14 cellular contexts compared by ENCODE assay signal in the genomic region with DNA sequence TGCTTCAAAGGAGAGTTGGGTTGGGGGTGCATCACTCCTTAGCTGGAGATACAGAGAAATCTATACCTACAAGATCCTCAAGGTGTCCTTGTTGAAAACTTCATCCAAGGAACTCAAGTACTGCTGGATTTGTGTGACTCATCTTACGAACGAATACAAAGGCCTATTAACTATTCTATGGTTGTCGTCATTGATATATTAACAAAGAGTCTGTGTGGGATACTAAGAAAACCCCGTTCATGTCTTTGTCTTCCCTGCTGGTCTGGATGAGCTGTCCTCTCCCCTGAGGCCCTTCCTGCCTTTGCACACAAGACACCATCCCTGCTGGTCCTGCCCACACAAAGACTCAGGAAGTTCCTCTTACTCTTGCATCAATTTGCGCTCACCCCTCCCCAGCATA. TPM values are rescaled to one million over a fixed set of nuclear protein-coding genes. Genes with fewer than 3 reads are reported as not detected.
DNase-seq lines count a peak whose midpoint lies in the region; ATAC-seq and TF ChIP-seq lines count a peak whose summit lies in the region.
"Had no signal": no experiment of that assay in that cellular context is flagged by ENCODE, and none has a peak within 500 bp of the region (broad histone marks: within the 10 kb centered on the region; RNA-seq: fewer than 3 reads in every experiment).

No MANE protein-coding gene starts in this region.

- POLR2A ChIA-PET in MCF 10A (lab: Yijun Ruan, JAX) = interaction anchor here (1.6 kb wide), 1 partner anchor 55 kb away, joined by 3 read pairs; the partner anchor contains the start of gene IRF2

- intact Hi-C loops in MCF 10A (cut with micrococcal nuclease) = no loop called here

- no TSS peak for BruUV-seq in MCF 10A (replicated peaks; lab: Mats Ljungman, UMichigan)

- H3K36me3 Mint-ChIP-seq in MCF 10A (ENCODE audit: insufficient read depth, unreplicated experiment) = no peaks in the 10 kb centered on the region
- H3K36me3 Mint-ChIP-seq: stimulated activated effector memory CD8-positive, alpha-beta T cell treated with anti-CD3 and anti-CD28 coated beads, Interleukin-12 subunit alpha, Interleukin-12 subunit beta, amount 100 ng/mL, for 72 hours had no signal

- H3K4me1 Mint-ChIP-seq in MCF 10A (ENCODE audit: insufficient read depth, unreplicated experiment) = peaks cover 7% of the 10 kb centered on the region

- TF ChIP-seq CTCF in MCF 10A (IDR thresholded peaks at IDR 0.05; ENCODE audit: unreplicated experiment) = no peak

- H3K27me3 Mint-ChIP-seq in MCF 10A (ENCODE audit: insufficient read depth, unreplicated experiment) = no peaks in the 10 kb centered on the region

- CTCF ChIA-PET in MCF 10A (lab: Yijun Ruan, JAX) = interaction anchor here (0.6 to 0.7 kb wide), 3 partner anchors 13 to 1089 kb away, joined by 3 read pairs; no protein-coding TSS in a partner anchor

- ATAC-seq in GM19023 (IDR thresholded peaks at IDR 0.05; ENCODE audit: unreplicated experiment) = no peak
- ATAC-seq: activated CD8-positive, alpha-beta T cell treated with anti-CD3 and anti-CD28 coated beads, Interleukin-2, amount 10 ng/mL, durations not matched to agents 7 days and 5 days; stimulated activated effector memory CD8-positive, alpha-beta T cell treated with anti-CD3 and anti-CD28 coated beads, Interleukin-12 subunit alpha, Interleukin-12 subunit beta, amount 100 ng/mL, for 72 hours had no signal

- no peak overlapping the region for H3K4me3 Mint-ChIP-seq in MCF 10A (ENCODE audit: unreplicated experiment)
- H3K4me3 Mint-ChIP-seq: activated CD8-positive, alpha-beta T cell treated with anti-CD3 and anti-CD28 coated beads, Interleukin-2, amount 10 ng/mL, durations not matched to agents 7 days and 5 days; stimulated activated effector memory CD8-positive, alpha-beta T cell treated with anti-CD3 and anti-CD28 coated beads, Interleukin-12 subunit alpha, Interleukin-12 subunit beta, amount 100 ng/mL, for 72 hours had no signal

- peaks cover 11% of the 10 kb centered on the region for H3K9me3 Mint-ChIP-seq in MCF 10A (ENCODE audit: unreplicated experiment)

- DNase-seq in CD1c-positive myeloid dendritic cell (ENCODE audit: extremely low spot score) (peak; percentile 69), MV-4-11 (lab: John Stamatoyannopoulos, UW) (peak; percentile 17), MCF 10A (ENCODE audit: unreplicated experiment) (peak; percentile 53), midbrain (lab: John Stamatoyannopoulos, UW) (peak; percentile 35), SKM-1 treated with dmso at 0.1 percent for 144 hours (lab: John Stamatoyannopoulos, UW; ENCODE audit: unreplicated experiment) (no peak), DMS 273 (lab: John Stamatoyannopoulos, UW; ENCODE audit: unreplicated experiment) (no peak)
- DNase-seq in activated CD4-positive, CD25-positive, alpha-beta regulatory T cell treated with anti-CD3 and anti-CD28 coated beads, Interleukin-2, amount 50 U/mL, for 72 hours = no peak
- DNase-seq: activated CD8-positive, alpha-beta T cell treated with anti-CD3 and anti-CD28 coated beads, Interleukin-2, amount 10 ng/mL, durations not matched to agents 7 days and 5 days; Calu3; dermis blood vessel endothelial cell; NCI-H146; SK-N-SH had no signal

- H3K27ac Mint-ChIP-seq in MCF 10A (ENCODE audit: low read depth, unreplicated experiment) = no peak overlapping the region
- H3K27ac Mint-ChIP-seq: activated CD8-positive, alpha-beta T cell treated with anti-CD3 and anti-CD28 coated beads, Interleukin-2, amount 10 ng/mL, durations not matched to agents 7 days and 5 days; stimulated activated effector memory CD8-positive, alpha-beta T cell treated with anti-CD3 and anti-CD28 coated beads, Interleukin-12 subunit alpha, Interleukin-12 subunit beta, amount 100 ng/mL, for 72 hours had no signal

RNA-seq across cellular contexts. Expression of gene IRF2, which starts 54.9 kb away (rescaled TPM):
- total RNA-seq in MCF 10A (2022) = 20.8 and 29.0 TPM in 2 replicates

Comparison
In these comparisons a context has a peak if more than half of its experiments do, and no peak if none do; other contexts are left out.
1. DNase-seq: peak in CD1c-positive myeloid dendritic cell (single experiment), MV-4-11 (single experiment), MCF 10A (single experiment) and midbrain (single experiment); none in activated CD4-positive, CD25-positive, alpha-beta regulatory T cell treated with anti-CD3 and anti-CD28 coated beads, Interleukin-2, amount 50 U/mL, for 72 hours (single experiment), SKM-1 treated with dmso at 0.1 percent for 144 hours (single experiment) and DMS 273 (single experiment).